ENCODE assay signal across 16 cellular contexts in genomic region chr10:16646474-16647059, GRCh38.
DNase-seq lines count a peak whose midpoint lies in the region; ATAC-seq lines count a peak whose summit lies in the region.
"Had no signal": no experiment of that assay in that cellular context is flagged by ENCODE, and none has a peak within 500 bp of the region (broad histone marks: within the 10 kb centered on the region; RNA-seq: fewer than 3 reads in every experiment).

No MANE protein-coding gene starts in this region.

- no peak overlapping the region for H2AFZ ChIP-seq in mesenchymal stem cell (ENCODE audit: low read depth, low read length)
- H2AFZ ChIP-seq: GM23248 had no signal

- H3K9me3 Mint-ChIP-seq in activated T-cell treated with anti-CD3 and anti-CD28 coated beads, Interleukin-2, amount 50 U/mL, for 24 hours = no peaks in the 10 kb centered on the region
- H3K9me3 Mint-ChIP-seq in activated naive CD8-positive, alpha-beta T cell treated with anti-CD3 and anti-CD28 coated beads for 36 hours = peaks cover 2% of the 10 kb centered on the region
- H3K9me3 Mint-ChIP-seq in stimulated activated effector memory CD8-positive, alpha-beta T cell treated with anti-CD3 and anti-CD28 coated beads, Interleukin-12 subunit alpha, Interleukin-12 subunit beta, amount 100 ng/mL, for 72 hours = no peaks in the 10 kb centered on the region
- H3K9me3 Mint-ChIP-seq: T-cell had no signal

- no peak overlapping the region for H4K91ac ChIP-seq in mesenchymal stem cell (ENCODE audit: low read length)

- no peak overlapping the region for H3K14ac ChIP-seq in mesenchymal stem cell (ENCODE audit: low read length in 2 of 2)

- DNase-seq in activated T-cell treated with anti-CD3 and anti-CD28 coated beads, Interleukin-2, amount 50 U/mL, for 24 hours = no peak
- no peak for DNase-seq in activated T-cell treated with anti-CD3 and anti-CD28 coated beads for 4 hours
- peak; percentile 1 for DNase-seq in NAMALWA (ENCODE audit: low spot score)
- peak; percentile 26 for DNase-seq in activated naive CD8-positive, alpha-beta T cell treated with anti-CD3 and anti-CD28 coated beads for 36 hours
- DNase-seq in stimulated activated effector memory CD8-positive, alpha-beta T cell treated with anti-CD3 and anti-CD28 coated beads, Interleukin-12 subunit alpha, Interleukin-12 subunit beta, amount 100 ng/mL, for 72 hours (ENCODE audit: low spot score in 2 of 2) = peak in 1 of 2 donors; percentile 53
- DNase-seq in mesenchymal stem cell = no peak
- DNase-seq in NCI-H1048 (lab: John Stamatoyannopoulos, UW) = no peak
- DNase-seq: amniotic stem cell, dermis blood vessel endothelial cell, foreskin fibroblast, GM23248, NCI-H1092, Peyer's patch, T-cell, upper lobe of right lung had no signal

- no peak overlapping the region for H4K8ac ChIP-seq in mesenchymal stem cell (ENCODE audit: low read length)

- no peak overlapping the region for H3K4me3 ChIP-seq in mesenchymal stem cell (ENCODE audit: insufficient read depth in 1 of 2, low read depth in 1 of 2, low read length in 2 of 2)
- H3K4me3 ChIP-seq: GM23248, Peyer's patch, upper lobe of right lung had no signal

- no peaks in the 10 kb centered on the region for H3K4me1 ChIP-seq in mesenchymal stem cell (ENCODE audit: control insufficient read depth, insufficient read depth, low read depth, low read length)
- H3K4me1 ChIP-seq: Peyer's patch had no signal

- no peaks in the 10 kb centered on the region for H3K9me3 ChIP-seq in mesenchymal stem cell (ENCODE audit: control insufficient read depth, low read length)
- H3K9me3 ChIP-seq: Peyer's patch, upper lobe of right lung had no signal

- no peak overlapping the region for H2BK120ac ChIP-seq in mesenchymal stem cell (ENCODE audit: low read depth, low read length)

- H3K27ac ChIP-seq in mesenchymal stem cell (ENCODE audit: low read length, poor library complexity, severe bottlenecking) = no peak overlapping the region
- H3K27ac ChIP-seq: GM23248, Peyer's patch, upper lobe of right lung had no signal

- no peak overlapping the region for H3K23ac ChIP-seq in mesenchymal stem cell (ENCODE audit: low read length in 2 of 2)

- H3K27me3 ChIP-seq in mesenchymal stem cell (ENCODE audit: control insufficient read depth in 1 of 2, insufficient read depth in 1 of 2, low read length in 2 of 2) = no peaks in the 10 kb centered on the region
- H3K27me3 ChIP-seq: Peyer's patch, upper lobe of right lung had no signal

- no peak overlapping the region for H3K18ac ChIP-seq in mesenchymal stem cell (ENCODE audit: low read depth in 1 of 2, low read length in 2 of 2)

- H3K4me3 Mint-ChIP-seq in activated T-cell treated with anti-CD3 and anti-CD28 coated beads, Interleukin-2, amount 50 U/mL, for 24 hours = no peak overlapping the region
- H3K4me3 Mint-ChIP-seq in activated naive CD8-positive, alpha-beta T cell treated with anti-CD3 and anti-CD28 coated beads for 36 hours = no peak overlapping the region
- no peak overlapping the region for H3K4me3 Mint-ChIP-seq in stimulated activated effector memory CD8-positive, alpha-beta T cell treated with anti-CD3 and anti-CD28 coated beads, Interleukin-12 subunit alpha, Interleukin-12 subunit beta, amount 100 ng/mL, for 72 hours
- H3K4me3 Mint-ChIP-seq: T-cell had no signal

- H2BK12ac ChIP-seq in mesenchymal stem cell (ENCODE audit: low read length in 2 of 2) = no peak overlapping the region

- no peak overlapping the region for H2BK5ac ChIP-seq in mesenchymal stem cell (ENCODE audit: low read depth, low read length, poor library complexity, severe bottlenecking)

- ATAC-seq in stimulated activated effector memory CD8-positive, alpha-beta T cell treated with anti-CD3 and anti-CD28 coated beads, Interleukin-12 subunit alpha, Interleukin-12 subunit beta, amount 100 ng/mL, for 72 hours = peak; percentile 95
- no peak for ATAC-seq in HG03097 (IDR thresholded peaks at IDR 0.05; ENCODE audit: low FRiP score, unreplicated experiment)
- ATAC-seq: T-cell, upper lobe of right lung had no signal

- no peak overlapping the region for H2AK5ac ChIP-seq in mesenchymal stem cell (ENCODE audit: low read length, severe bottlenecking)

- peaks cover 0 to 3% of the 10 kb centered on the region in 2 experiments for H3K36me3 ChIP-seq in mesenchymal stem cell (ENCODE audit: control insufficient read depth in 1 of 2, insufficient read depth in 2 of 2, low read depth in 1 of 2, low read length in 2 of 2)
- H3K36me3 ChIP-seq: Peyer's patch, upper lobe of right lung had no signal

- H3K36me3 Mint-ChIP-seq in activated T-cell treated with anti-CD3 and anti-CD28 coated beads, Interleukin-2, amount 50 U/mL, for 24 hours (ENCODE audit: low read depth) = peaks cover 6% of the 10 kb centered on the region
- H3K36me3 Mint-ChIP-seq in activated naive CD8-positive, alpha-beta T cell treated with anti-CD3 and anti-CD28 coated beads for 36 hours = peaks cover 10% of the 10 kb centered on the region
- H3K36me3 Mint-ChIP-seq in stimulated activated effector memory CD8-positive, alpha-beta T cell treated with anti-CD3 and anti-CD28 coated beads, Interleukin-12 subunit alpha, Interleukin-12 subunit beta, amount 100 ng/mL, for 72 hours = no peaks in the 10 kb centered on the region

- H3K4ac ChIP-seq in mesenchymal stem cell (ENCODE audit: low read depth in 1 of 2, low read length in 2 of 2) = no peak overlapping the region

- H3K27me3 Mint-ChIP-seq in activated T-cell treated with anti-CD3 and anti-CD28 coated beads, Interleukin-2, amount 50 U/mL, for 24 hours = no peaks in the 10 kb centered on the region
- H3K27me3 Mint-ChIP-seq in activated naive CD8-positive, alpha-beta T cell treated with anti-CD3 and anti-CD28 coated beads for 36 hours = no peaks in the 10 kb centered on the region
- H3K27me3 Mint-ChIP-seq: T-cell had no signal

- peaks cover 10% of the 10 kb centered on the region for H3K79me1 ChIP-seq in mesenchymal stem cell (replicated peaks; ENCODE audit: low read length, poor library complexity, severe bottlenecking)

- 93% methylated on average over 7 of the region's 8 CpGs for WGBS in mesenchymal stem cell

- no peak overlapping the region for H3K4me2 ChIP-seq in mesenchymal stem cell (ENCODE audit: low read length, poor library complexity, severe bottlenecking)

- H3K27ac Mint-ChIP-seq in activated T-cell treated with anti-CD3 and anti-CD28 coated beads, Interleukin-2, amount 50 U/mL, for 24 hours = peak overlapping the region; percentile 8
- peak overlapping the region; percentile 46 for H3K27ac Mint-ChIP-seq in activated naive CD8-positive, alpha-beta T cell treated with anti-CD3 and anti-CD28 coated beads for 36 hours
- H3K27ac Mint-ChIP-seq in stimulated activated effector memory CD8-positive, alpha-beta T cell treated with anti-CD3 and anti-CD28 coated beads, Interleukin-12 subunit alpha, Interleukin-12 subunit beta, amount 100 ng/mL, for 72 hours = peak overlapping the region; percentile 77
- H3K27ac Mint-ChIP-seq: T-cell had no signal

- H2BK15ac ChIP-seq in mesenchymal stem cell (ENCODE audit: low read depth, poor library complexity, severe bottlenecking) = no peak overlapping the region

- H3K4me1 Mint-ChIP-seq in activated T-cell treated with anti-CD3 and anti-CD28 coated beads, Interleukin-2, amount 50 U/mL, for 24 hours (ENCODE audit: low read depth) = peaks cover 23% of the 10 kb centered on the region
- peaks cover 22% of the 10 kb centered on the region for H3K4me1 Mint-ChIP-seq in activated naive CD8-positive, alpha-beta T cell treated with anti-CD3 and anti-CD28 coated beads for 36 hours
- H3K4me1 Mint-ChIP-seq in stimulated activated effector memory CD8-positive, alpha-beta T cell treated with anti-CD3 and anti-CD28 coated beads, Interleukin-12 subunit alpha, Interleukin-12 subunit beta, amount 100 ng/mL, for 72 hours = peaks cover 39% of the 10 kb centered on the region

- no peak overlapping the region for H3K9ac ChIP-seq in mesenchymal stem cell (ENCODE audit: low read length)
- H3K9ac ChIP-seq: GM23248 had no signal

Comparison
In these comparisons a context has a peak if more than half of its experiments do, and no peak if none do; other contexts are left out.
1. DNase-seq: peak in NAMALWA (single experiment) and activated naive CD8-positive, alpha-beta T cell treated with anti-CD3 and anti-CD28 coated beads for 36 hours (single experiment); none in activated T-cell treated with anti-CD3 and anti-CD28 coated beads, Interleukin-2, amount 50 U/mL, for 24 hours (single experiment), activated T-cell treated with anti-CD3 and anti-CD28 coated beads for 4 hours (single experiment), mesenchymal stem cell (single experiment) and NCI-H1048 (single experiment).
2. H3K27ac Mint-ChIP-seq: peak in every context shown above with its lines; median percentile 77 in stimulated activated effector memory CD8-positive, alpha-beta T cell treated with anti-CD3 and anti-CD28 coated beads, Interleukin-12 subunit alpha, Interleukin-12 subunit beta, amount 100 ng/mL, for 72 hours; 46 in activated naive CD8-positive, alpha-beta T cell treated with anti-CD3 and anti-CD28 coated beads for 36 hours; 8 in activated T-cell treated with anti-CD3 and anti-CD28 coated beads, Interleukin-2, amount 50 U/mL, for 24 hours.